In the genomic region with DNA sequence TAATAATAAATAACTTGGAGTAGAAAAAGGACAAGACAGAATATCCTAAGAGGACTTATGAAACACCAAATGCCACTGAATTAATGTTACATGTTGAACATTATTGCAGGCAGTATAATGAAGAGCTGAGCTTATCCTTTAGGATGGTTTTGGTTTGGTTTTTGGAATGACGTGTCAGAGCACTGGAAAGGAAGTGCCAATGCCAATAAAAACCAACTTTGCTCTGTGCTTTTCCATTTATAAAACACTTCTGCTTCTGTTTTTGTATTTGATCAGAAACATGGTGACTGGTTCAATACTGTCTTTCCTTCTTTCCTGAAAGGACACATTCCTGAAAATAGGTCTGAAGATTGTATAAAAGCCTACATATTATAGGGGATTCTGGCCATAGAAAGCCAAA, we compare ENCODE assay signal across 18 cellular contexts.
"Had no signal": no experiment of that assay in that cellular context is flagged by ENCODE, and none has a peak within 500 bp of the region (broad histone marks: within the 10 kb centered on the region; RNA-seq: fewer than 3 reads in every experiment).

No MANE protein-coding gene starts in this region.

- H3K27ac Mint-ChIP-seq: mesothelial cell of epicardium, nephron had no signal

- ATAC-seq: heart left ventricle, left lobe of liver, psoas muscle, right lobe of liver had no signal

- H3K9me3 Mint-ChIP-seq: mesothelial cell of epicardium, nephron had no signal

- H3K4me3 Mint-ChIP-seq: mesothelial cell of epicardium had no signal

- H3K4me3 ChIP-seq: heart left ventricle, psoas muscle, right lobe of liver, skin epidermis, stomach, tibial artery, upper lobe of left lung, uterus had no signal

- DNase-seq: heart left ventricle; hypothalamus; islet precursor cell; mammary epithelial cell; occipital lobe; psoas muscle; retina; right lobe of liver; stimulated activated CD4-positive, alpha-beta T cell treated with anti-CD3 and anti-CD28 coated beads, Interleukin-2, amount 100 ng/mL, for 24 hours; stimulated activated naive CD4-positive, alpha-beta T cell; stomach; tibial artery; upper lobe of left lung; uterus had no signal

- H3K36me3 Mint-ChIP-seq: mesothelial cell of epicardium had no signal
